Comparison of ENCODE assay signal across 11 cellular contexts in the genomic region with DNA sequence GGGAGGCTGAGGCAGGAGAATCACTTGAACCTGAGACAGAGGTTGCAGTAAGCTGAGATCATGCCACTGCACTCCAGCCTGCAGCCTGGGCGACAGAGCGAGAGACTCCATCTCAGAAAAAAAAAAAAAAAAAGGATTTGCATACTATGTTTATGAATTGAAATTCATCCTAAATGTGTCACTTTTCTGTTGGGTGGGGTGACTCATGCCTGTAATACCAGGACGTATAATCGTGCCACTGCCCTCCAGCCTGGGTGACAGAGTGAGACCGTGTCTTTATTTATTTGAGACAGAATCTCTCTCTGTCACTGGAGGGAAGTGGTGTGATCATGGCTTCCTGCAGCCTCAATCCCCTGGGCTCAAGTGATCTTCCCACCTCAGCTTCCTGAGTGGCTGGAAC. TPM values are rescaled to one million over a fixed set of nuclear protein-coding genes. Genes with fewer than 3 reads are reported as not detected.
A peak's percentile ranks its signal among the peaks of the same experiment; 100 is the strongest.
DNase-seq lines count a peak whose midpoint lies in the region; ATAC-seq, FAIRE-seq and TF ChIP-seq lines count a peak whose summit lies in the region.
"Had no signal": no experiment of that assay in that cellular context is flagged by ENCODE, and none has a peak within 500 bp of the region (broad histone marks: within the 10 kb centered on the region; RNA-seq: fewer than 3 reads in every experiment).

No MANE protein-coding gene starts in this region.

- no peak overlapping the region for H3K27ac ChIP-seq in caudate nucleus (ENCODE audit: low read depth, low read length)

- peak; percentile 59 for ATAC-seq in GM21717 (IDR thresholded peaks at IDR 0.05; ENCODE audit: unreplicated experiment)
- peak; percentile 56 for ATAC-seq in memory B cell (ENCODE audit: low read depth)

- in situ Hi-C loops in GM13977 (cut with MboI; ENCODE audit: low pct_unique_long_range_greater_than_20kb, low sequenced_read_pairs, unreplicated experiment) = no loop called here

- H3K27ac Mint-ChIP-seq in memory B cell = peak overlapping the region; percentile 15

- FAIRE-seq in GM12891 (lab: Jason Lieb, UNC) (no peak), RCC 7860 (lab: Jason Lieb, UNC) (no peak)
- FAIRE-seq: H1 had no signal

- H3K27me3 Mint-ChIP-seq in memory B cell = no peaks in the 10 kb centered on the region

- peaks cover 11% of the 10 kb centered on the region for H3K36me3 Mint-ChIP-seq in memory B cell

- peaks cover 33% of the 10 kb centered on the region for H3K4me1 Mint-ChIP-seq in memory B cell

- DNase-seq in GM12891 (ENCODE audit: insufficient read length, low spot score) (no peak), RCC 7860 (ENCODE audit: low spot score) (peak; percentile 57), memory B cell (ENCODE audit: low spot score in 2 of 2) (no peak), GM13977 (ENCODE audit: low spot score) (no peak), NCI-H128 (lab: John Stamatoyannopoulos, UW; ENCODE audit: unreplicated experiment) (no peak), caudate nucleus (lab: John Stamatoyannopoulos, UW) (no peak), NCI-H82 (lab: John Stamatoyannopoulos, UW) (no peak)
- DNase-seq: activated gamma-delta T cell treated with Interleukin-2 at 50 U/mL for 16 hours, esophagus squamous epithelium had no signal

- TF ChIP-seq CTCF in GM13977 (IDR thresholded peaks at IDR 0.05; ENCODE audit: extremely low read depth, insufficient read depth, missing control alignments) = no peak

- no peak for TF ChIP-seq POLR2A in GM12891 (IDR thresholded peaks at IDR 0.05; ENCODE audit: low read depth, low read length)

- no peaks in the 10 kb centered on the region for H3K9me3 Mint-ChIP-seq in memory B cell

- no peak overlapping the region for H3K4me3 Mint-ChIP-seq in memory B cell

TF ChIP-seq in GM12891, 5 proteins besides CTCF, POLR2A, EP300 and RAD21:
- TF ChIP-seq SPI1 (IDR thresholded peaks at IDR 0.05; ENCODE audit: low read depth, low read length) = 0 out of 2 replicates have a peak, but pooled peaks have one; percentile 19
- TF ChIP-seq TAF1 (IDR thresholded peaks at IDR 0.05; ENCODE audit: low read depth, low read length) = no peak
- TF ChIP-seq POU2F2 (IDR thresholded peaks at IDR 0.05; ENCODE audit: low read depth, low read length) = peak; percentile 62; the same call in 1 of the 2 replicates
TF ChIP-seq in GM12891: peak in this region for 2.

RNA-seq across cellular contexts. Expression of a gene that starts 5.8 kb away (rescaled TPM):
- 4.1 TPM for polyA plus RNA-seq in GM12891 (2012; ENCODE audit: low read depth, missing spikeins)

RNA-seq across cellular contexts. Expression of a gene that starts 16.8 kb away (rescaled TPM):
- polyA plus RNA-seq in GM12891 (2012; ENCODE audit: low read depth, missing spikeins) = 4.2 TPM

RNA-seq across cellular contexts. Expression of a gene that starts 49.9 kb away (rescaled TPM):
- 13.6 TPM for polyA plus RNA-seq in GM12891 (2012; ENCODE audit: low read depth, missing spikeins)
